Comparison of ENCODE assay signal across 9 cellular contexts in genomic region chr3:14467723-14468620, GRCh38.
A peak's percentile ranks its signal among the peaks of the same experiment; 100 is the strongest.
DNase-seq lines count a peak whose midpoint lies in the region; ATAC-seq and TF ChIP-seq lines count a peak whose summit lies in the region.
"Had no signal": no experiment of that assay in that cellular context is flagged by ENCODE, and none has a peak within 500 bp of the region (broad histone marks: within the 10 kb centered on the region; RNA-seq: fewer than 3 reads in every experiment).

No MANE protein-coding gene starts in this region.

- no peak overlapping the region for H3K56ac ChIP-seq in IMR-90 (ENCODE audit: extremely low read depth, insufficient read depth, low read length)

- intact Hi-C loops in IMR-90 (cut with micrococcal nuclease), result loop anchor here (1.0 to 5.0 kb wide), 3 partner anchors 207 to 341 kb away; partner anchors contain the start of gene TMEM43
- intact Hi-C loops in activated CD4-positive, alpha-beta T cell treated with anti-CD3 and anti-CD28 coated beads, Interleukin-2, amount 10 ng/mL, durations not matched to agents 24 days and 14 days (cut with micrococcal nuclease), result loop anchor here (1.0 kb wide), 3 partner anchors 66 to 265 kb away; partner anchors contain the start of gene SLC6A6

- H3K9ac ChIP-seq in IMR-90 (ENCODE audit: low read depth, low read length), result no peak overlapping the region

- DNase-seq in DMS114 treated with DMSO at 0.1 percent for 48 hours (lab: John Stamatoyannopoulos, UW; ENCODE audit: unreplicated experiment) (peak; percentile 14), IMR-90 (peak; percentile 46), dermis blood vessel endothelial cell (peak; percentile 66), medulla oblongata (ENCODE audit: extremely low spot score) (peak; percentile 62), substantia nigra (lab: John Stamatoyannopoulos, UW) (peak in 33 of 49 donors; percentile 3 to 43 (median 21)), NCI-H1436 (lab: John Stamatoyannopoulos, UW) (no peak)
- DNase-seq in activated CD4-positive, alpha-beta T cell treated with anti-CD3 and anti-CD28 coated beads, Interleukin-2, amount 10 ng/mL, durations not matched to agents 24 days and 14 days, result peak; percentile 81

- peaks cover 7% of the 10 kb centered on the region for H3K4me1 Mint-ChIP-seq in activated CD4-positive, alpha-beta T cell treated with anti-CD3 and anti-CD28 coated beads, Interleukin-2, amount 10 ng/mL, durations not matched to agents 24 days and 14 days

- no peak for TF ChIP-seq POLR2A in IMR-90 (IDR thresholded peaks at IDR 0.05; ENCODE audit: low read depth, low read length)

- H4K5ac ChIP-seq in IMR-90 (ENCODE audit: low read depth, low read length), result no peak overlapping the region

- POLR2A ChIA-PET in IMR-90 (lab: Charles Lee; ENCODE audit: unreplicated experiment), result interaction anchor here (0.5 kb wide), 1 partner anchor 61 kb away, joined by 3 read pairs; no protein-coding TSS in a partner anchor

- ATAC-seq in IMR-90 (ENCODE audit: low read depth), result peak; percentile 64
- ATAC-seq in HG02678 (IDR thresholded peaks at IDR 0.05; ENCODE audit: unreplicated experiment), result no peak

- H4K20me1 ChIP-seq in IMR-90 (ENCODE audit: insufficient read depth, low read length), result no peaks in the 10 kb centered on the region

- H3K18ac ChIP-seq in IMR-90 (ENCODE audit: low read depth, low read length), result no peak overlapping the region

- H3K9me1 ChIP-seq in IMR-90 (ENCODE audit: insufficient read depth, low read length), result peaks cover 13% of the 10 kb centered on the region

- H3K9me3 Mint-ChIP-seq in activated CD4-positive, alpha-beta T cell treated with anti-CD3 and anti-CD28 coated beads, Interleukin-2, amount 10 ng/mL, durations not matched to agents 24 days and 14 days, result no peaks in the 10 kb centered on the region

- H2AFZ ChIP-seq in IMR-90 (replicated peaks; ENCODE audit: low read length, poor library complexity), result no peak overlapping the region

- H2AK9ac ChIP-seq in IMR-90 (replicated peaks; ENCODE audit: low read depth, low read length, poor library complexity), result no peak overlapping the region

- no peak overlapping the region for H3K23ac ChIP-seq in IMR-90 (ENCODE audit: low read depth, low read length)

- H3K4me2 ChIP-seq in IMR-90 (ENCODE audit: low read depth, low read length), result no peak overlapping the region

- in situ Hi-C loops in IMR-90 (cut with MboI; ENCODE audit: low sequenced_read_pairs), result loop anchor here (10.0 kb wide), 1 partner anchor 573 kb away; no protein-coding TSS in a partner anchor

- WGBS in IMR-90 (ENCODE audit: extremely low coverage in 2 of 2, insufficient read length in 1 of 2), 2 experiments, result 94% methylated on average over 5 of the region's 18 CpGs; no CpG with 5 or more reads in 1 of the 2 experiments

- no peaks in the 10 kb centered on the region for H3K27me3 ChIP-seq in IMR-90 (ENCODE audit: control insufficient read depth, insufficient read depth, low read length)

- peaks cover 62% of the 10 kb centered on the region for H3K36me3 ChIP-seq in IMR-90 (ENCODE audit: control insufficient read depth, insufficient read depth, low read length)

- dilution Hi-C loops in IMR-90 (cut with HindIII; ENCODE audit: low sequenced_read_pairs, unreplicated experiment), result no loop called here

- H3K36me3 Mint-ChIP-seq in activated CD4-positive, alpha-beta T cell treated with anti-CD3 and anti-CD28 coated beads, Interleukin-2, amount 10 ng/mL, durations not matched to agents 24 days and 14 days (ENCODE audit: low read depth), result peaks cover 28% of the 10 kb centered on the region

- H4K91ac ChIP-seq in IMR-90 (ENCODE audit: insufficient read depth, low read depth, low read length), result no peak overlapping the region

- peak; percentile 81 for TF ChIP-seq CTCF in IMR-90 (conservative IDR thresholded peaks at IDR 0.05; ENCODE audit: low read depth, low read length)

- BruUV-seq in IMR-90 (replicated peaks; lab: Mats Ljungman, UMichigan), result no TSS peak

- H2BK15ac ChIP-seq in IMR-90 (ENCODE audit: low read depth, low read length), result no peak overlapping the region

- no peak overlapping the region for H3K4ac ChIP-seq in IMR-90 (ENCODE audit: low read depth, low read length)

- H4K8ac ChIP-seq in IMR-90 (ENCODE audit: low read depth in 2 of 2, low read length in 2 of 2), result no peak overlapping the region

- H2BK5ac ChIP-seq in IMR-90 (ENCODE audit: low read depth, low read length, poor library complexity, severe bottlenecking), result no peak overlapping the region

- H3K9me3 ChIP-seq in IMR-90 (ENCODE audit: control insufficient read depth, insufficient read depth, low read length), result no peaks in the 10 kb centered on the region

- TF ChIP-seq RAD21 in IMR-90 (IDR thresholded peaks at IDR 0.05; ENCODE audit: low read length), result peak; percentile 91

- H3K27me3 Mint-ChIP-seq in activated CD4-positive, alpha-beta T cell treated with anti-CD3 and anti-CD28 coated beads, Interleukin-2, amount 10 ng/mL, durations not matched to agents 24 days and 14 days, result no peaks in the 10 kb centered on the region

- H3K27ac Mint-ChIP-seq in activated CD4-positive, alpha-beta T cell treated with anti-CD3 and anti-CD28 coated beads, Interleukin-2, amount 10 ng/mL, durations not matched to agents 24 days and 14 days, result no peak overlapping the region

- H3K27ac ChIP-seq in IMR-90 (ENCODE audit: insufficient read depth, low read length) (no peak overlapping the region), substantia nigra (ENCODE audit: low read depth, low read length, poor library complexity, severe bottlenecking) (no peak overlapping the region)
- H3K27ac ChIP-seq: skin epidermis had no signal

- no peak overlapping the region for H3K4me3 Mint-ChIP-seq in activated CD4-positive, alpha-beta T cell treated with anti-CD3 and anti-CD28 coated beads, Interleukin-2, amount 10 ng/mL, durations not matched to agents 24 days and 14 days

- H2BK20ac ChIP-seq in IMR-90 (ENCODE audit: low read depth, low read length), result no peak overlapping the region

- CTCF ChIA-PET in IMR-90 (lab: Yijun Ruan, JAX), result interaction anchor here (0.6 to 2.4 kb wide), 4 partner anchors 34 to 343 kb away, joined by 3 to 17 read pairs (median 4); no protein-coding TSS in a partner anchor

- no peak overlapping the region for H2AK5ac ChIP-seq in IMR-90 (ENCODE audit: low read depth, low read length)

- no peak overlapping the region for H2BK120ac ChIP-seq in IMR-90 (ENCODE audit: low read depth, low read length)

- no peak overlapping the region for H3K14ac ChIP-seq in IMR-90 (replicated peaks; ENCODE audit: low read depth, low read length)

- H3K4me1 ChIP-seq in IMR-90 (ENCODE audit: control insufficient read depth, insufficient read depth, low read length), result peaks cover 11% of the 10 kb centered on the region

- no peak overlapping the region for H3K4me3 ChIP-seq in IMR-90 (ENCODE audit: insufficient read depth, low read depth, low read length)
- H3K4me3 ChIP-seq: skin epidermis had no signal

- peaks cover 0 to 12% of the 10 kb centered on the region in 2 experiments; a peak in 1 of 4 replicates for H3K79me1 ChIP-seq in IMR-90 (ENCODE audit: low read depth in 1 of 2, low read length in 2 of 2)

TF ChIP-seq in IMR-90, 13 proteins besides CTCF, POLR2A, EP300 and RAD21:
- TF ChIP-seq BHLHE40 (IDR thresholded peaks at IDR 0.05; ENCODE audit: low read depth, low read length), result no peak
- no peak for TF ChIP-seq RCOR1 (IDR thresholded peaks at IDR 0.05; ENCODE audit: insufficient replicate concordance, low read length)
- no peak for TF ChIP-seq USF2 (IDR thresholded peaks at IDR 0.05; ENCODE audit: low read depth, low read length)
- TF ChIP-seq RFX5 (IDR thresholded peaks at IDR 0.05; ENCODE audit: low read depth, low read length), result no peak
- TF ChIP-seq CHD1 (IDR thresholded peaks at IDR 0.05; ENCODE audit: low read depth, low read length), result no peak
- no peak for TF ChIP-seq MXI1 (IDR thresholded peaks at IDR 0.05; ENCODE audit: borderline replicate concordance, low read depth, low read length)
- no peak for TF ChIP-seq CEBPB (IDR thresholded peaks at IDR 0.05; ENCODE audit: low read depth, low read length)
- TF ChIP-seq NFE2L2 (IDR thresholded peaks at IDR 0.05; ENCODE audit: low read depth, low read length), result no peak
- peak; percentile 46; the same call in 1 of the 2 replicates for TF ChIP-seq MAFK (IDR thresholded peaks at IDR 0.05; ENCODE audit: low read depth, low read length)
- peak; percentile 77 for TF ChIP-seq SMC3 (IDR thresholded peaks at IDR 0.05; ENCODE audit: low read depth, low read length)
- TF ChIP-seq MAZ (IDR thresholded peaks at IDR 0.05; ENCODE audit: borderline replicate concordance, low read depth, low read length), result no peak
